ENCODE assay signal across 11 cellular contexts in the genomic region with DNA sequence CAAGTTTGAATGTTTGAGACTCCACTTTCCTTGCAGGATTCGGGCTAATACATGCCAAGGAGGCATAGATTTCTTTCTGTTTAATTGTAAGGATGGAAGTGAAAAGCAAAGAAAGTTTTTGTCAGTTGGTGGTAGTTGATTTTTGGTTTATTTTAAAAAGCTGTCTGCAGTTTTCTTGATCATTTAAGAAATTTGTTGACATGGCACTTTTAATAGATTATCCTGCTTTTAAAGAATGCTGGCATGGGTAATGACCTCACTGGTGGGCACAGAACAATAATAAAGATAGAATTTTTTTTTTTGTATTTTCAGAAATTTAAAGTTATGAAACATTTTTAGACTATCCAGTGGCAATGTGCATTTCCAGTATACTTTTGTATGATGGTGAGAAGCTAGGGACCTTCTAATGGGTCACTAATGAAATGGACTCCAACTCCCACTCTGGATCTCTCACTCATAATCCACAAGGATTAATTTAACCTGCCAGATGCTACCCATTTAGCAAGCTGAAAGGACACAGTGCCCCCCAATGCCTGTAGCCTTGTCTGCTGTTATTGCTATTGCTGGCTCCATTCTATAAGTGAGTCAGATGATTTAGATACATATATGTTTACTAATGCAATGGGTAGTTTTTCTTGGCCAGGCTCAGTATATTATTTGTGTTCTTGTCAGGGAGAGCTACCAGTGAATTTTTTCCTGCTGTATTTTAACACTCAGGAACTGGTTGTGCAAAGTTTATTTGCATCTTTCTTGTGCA.
DNase-seq lines count a peak whose midpoint lies in the region; ATAC-seq and TF ChIP-seq lines count a peak whose summit lies in the region.
"Had no signal": no experiment of that assay in that cellular context is flagged by ENCODE, and none has a peak within 500 bp of the region (broad histone marks: within the 10 kb centered on the region; RNA-seq: fewer than 3 reads in every experiment).

No MANE protein-coding gene starts in this region.

- no peak overlapping the region for H3K23ac ChIP-seq in mesendoderm (ENCODE audit: low read length)

- no peak overlapping the region for H3K4ac ChIP-seq in mesendoderm (ENCODE audit: low read depth, low read length)

- H3K18ac ChIP-seq in mesendoderm (ENCODE audit: low read length), result no peak overlapping the region

- H3K4me1 Mint-ChIP-seq in CD4-positive, alpha-beta memory T cell, result peaks cover 64 to 86% (median 74%) of the 10 kb centered on the region in 4 donors
- H3K4me1 Mint-ChIP-seq in activated CD4-positive, alpha-beta memory T cell treated with anti-CD3 and anti-CD28 coated beads for 36 hours (ENCODE audit: low read depth), result peaks cover 78% of the 10 kb centered on the region

- H3K27me3 ChIP-seq in CD4-positive, alpha-beta memory T cell (ENCODE audit: insufficient read depth, low read length), result no peaks in the 10 kb centered on the region
- H3K27me3 ChIP-seq in mesendoderm (ENCODE audit: insufficient read depth, low read length, poor library complexity), result no peaks in the 10 kb centered on the region
- H3K27me3 ChIP-seq: suprapubic skin had no signal

- in situ Hi-C loops in GM13977 (cut with MboI; ENCODE audit: low pct_unique_long_range_greater_than_20kb, low sequenced_read_pairs, unreplicated experiment), result loop anchor here (10.0 kb wide), 1 partner anchor 89 kb away; no protein-coding TSS in a partner anchor

- CTCF ChIA-PET in CD4-positive, alpha-beta memory T cell (lab: Charles Lee; ENCODE audit: partially characterized antibody), result interaction anchor here (0.9 to 13.5 kb wide), 10 partner anchors 8 to 102 kb away, joined by 3 to 140 read pairs (median 6); no protein-coding TSS in a partner anchor
- CTCF ChIA-PET in activated CD4-positive, alpha-beta memory T cell treated with anti-CD3 and anti-CD28 coated beads for 36 hours (lab: Charles Lee), result interaction anchor here (0.6 to 7.0 kb wide), 14 partner anchors 9 to 459 kb away, joined by 3 to 41 read pairs (median 4); no protein-coding TSS in a partner anchor

- no peaks in the 10 kb centered on the region for H3K36me3 ChIP-seq in CD4-positive, alpha-beta memory T cell (ENCODE audit: insufficient read depth, low read length)
- no peaks in the 10 kb centered on the region for H3K36me3 ChIP-seq in mesendoderm (ENCODE audit: control insufficient read depth, insufficient read depth, low read length)
- H3K36me3 ChIP-seq: suprapubic skin had no signal

- peak overlapping the region in 7 of 8 donors; percentile 2 to 86 (median 69) for H3K4me3 Mint-ChIP-seq in CD4-positive, alpha-beta memory T cell
- H3K4me3 Mint-ChIP-seq in activated CD4-positive, alpha-beta memory T cell treated with anti-CD3 and anti-CD28 coated beads for 36 hours, result peak overlapping the region; percentile 15
- H3K4me3 Mint-ChIP-seq: brain had no signal

- H2AK5ac ChIP-seq in mesendoderm (ENCODE audit: low read length), result no peak overlapping the region

- POLR2A ChIA-PET in CD4-positive, alpha-beta memory T cell (lab: Charles Lee; ENCODE audit: partially characterized antibody), result interaction anchor here (0.7 to 22.9 kb wide), 13 partner anchors 7 to 102 kb away, joined by 3 to 471 read pairs (median 5); no protein-coding TSS in a partner anchor
- POLR2A ChIA-PET in activated CD4-positive, alpha-beta memory T cell treated with anti-CD3 and anti-CD28 coated beads for 36 hours (lab: Charles Lee), result interaction anchor here (1.2 to 7.3 kb wide), 4 partner anchors 8 to 23 kb away, joined by 3 to 108 read pairs (median 11); no protein-coding TSS in a partner anchor

- peak overlapping the region; percentile 74 for H2BK15ac ChIP-seq in mesendoderm (replicated peaks; ENCODE audit: low read depth)

- H3K9me3 ChIP-seq in CD4-positive, alpha-beta memory T cell (ENCODE audit: control insufficient read depth in 1 of 2, low read length in 2 of 2), result no peaks in the 10 kb centered on the region
- H3K9me3 ChIP-seq: suprapubic skin had no signal

- H3K79me2 ChIP-seq in mesendoderm (ENCODE audit: control insufficient read depth, insufficient read depth, low read length), result peaks cover 10% of the 10 kb centered on the region

- H3K9me3 Mint-ChIP-seq in CD4-positive, alpha-beta memory T cell, result no peaks in the 10 kb centered on the region
- H3K9me3 Mint-ChIP-seq in activated CD4-positive, alpha-beta memory T cell treated with anti-CD3 and anti-CD28 coated beads for 36 hours, result no peaks in the 10 kb centered on the region
- H3K9me3 Mint-ChIP-seq: brain had no signal

- H3K36me3 Mint-ChIP-seq in CD4-positive, alpha-beta memory T cell, result peaks cover 20 to 36% of the 10 kb centered on the region in 2 donors
- peaks cover 29% of the 10 kb centered on the region for H3K36me3 Mint-ChIP-seq in activated CD4-positive, alpha-beta memory T cell treated with anti-CD3 and anti-CD28 coated beads for 36 hours
- H3K36me3 Mint-ChIP-seq: brain had no signal

- H3K4me2 ChIP-seq in mesendoderm (ENCODE audit: low read length), result no peak overlapping the region

- peak overlapping the region; percentile 45 to 94 (median 70) for H3K27ac Mint-ChIP-seq in CD4-positive, alpha-beta memory T cell
- H3K27ac Mint-ChIP-seq in activated CD4-positive, alpha-beta memory T cell treated with anti-CD3 and anti-CD28 coated beads for 36 hours, result peak overlapping the region; percentile 66
- H3K27ac Mint-ChIP-seq: brain had no signal

- DNase-seq in CD4-positive, alpha-beta memory T cell, result no peak
- DNase-seq in GM12865 (ENCODE audit: low read depth) (no peak), mesendoderm (no peak), GM13977 (ENCODE audit: low spot score) (no peak)
- DNase-seq in activated CD4-positive, alpha-beta memory T cell treated with anti-CD3 and anti-CD28 coated beads for 36 hours, result no peak
- DNase-seq: NCI-H1436, NCI-H526 treated with DMSO at 0.1 percent for 48 hours had no signal

- no peak overlapping the region for H3K27ac ChIP-seq in CD4-positive, alpha-beta memory T cell (ENCODE audit: low read depth, low read length)
- no peak overlapping the region for H3K27ac ChIP-seq in mesendoderm (ENCODE audit: low read depth, low read length)
- H3K27ac ChIP-seq: suprapubic skin had no signal

- intact Hi-C loops in CD4-positive, alpha-beta memory T cell (cut with micrococcal nuclease), result no loop called here
- intact Hi-C loops in activated CD4-positive, alpha-beta memory T cell treated with anti-CD3 and anti-CD28 coated beads for 36 hours (cut with micrococcal nuclease), result no loop called here

- no peak for TF ChIP-seq CTCF in GM12865 (IDR thresholded peaks at IDR 0.05; ENCODE audit: insufficient read depth, low read depth, low read length, missing control alignments)
- no peak for TF ChIP-seq CTCF in GM13977 (IDR thresholded peaks at IDR 0.05; ENCODE audit: extremely low read depth, insufficient read depth, missing control alignments)

- H3K4me3 ChIP-seq in CD4-positive, alpha-beta memory T cell (ENCODE audit: low read length in 2 of 2), result no peak overlapping the region
- H3K4me3 ChIP-seq in GM12865 (ENCODE audit: low read depth, low read length) (peak overlapping the region; percentile 53), mesendoderm (ENCODE audit: low read length) (no peak overlapping the region)
- H3K4me3 ChIP-seq: suprapubic skin had no signal

- H2BK5ac ChIP-seq in mesendoderm (ENCODE audit: low read length), result no peak overlapping the region

- no peak overlapping the region for H2BK120ac ChIP-seq in mesendoderm (ENCODE audit: low read depth, low read length)

- H4K8ac ChIP-seq in mesendoderm (ENCODE audit: low read depth, low read length), result no peak overlapping the region

- no peaks in the 10 kb centered on the region for H3K79me1 ChIP-seq in mesendoderm (ENCODE audit: low read length)

- H3K4me1 ChIP-seq in CD4-positive, alpha-beta memory T cell (ENCODE audit: insufficient read depth, low read length), result peaks cover 96% of the 10 kb centered on the region
- peaks cover 6% of the 10 kb centered on the region for H3K4me1 ChIP-seq in mesendoderm (ENCODE audit: control insufficient read depth, low read depth, low read length)

- H3K27me3 Mint-ChIP-seq in CD4-positive, alpha-beta memory T cell, result no peaks in the 10 kb centered on the region
- H3K27me3 Mint-ChIP-seq in activated CD4-positive, alpha-beta memory T cell treated with anti-CD3 and anti-CD28 coated beads for 36 hours, result no peaks in the 10 kb centered on the region
- H3K27me3 Mint-ChIP-seq: brain had no signal

- H3K56ac ChIP-seq in mesendoderm (ENCODE audit: low read length), result no peak overlapping the region

- WGBS in mesendoderm (ENCODE audit: extremely low coverage, insufficient coverage, low lambda C conversion rate), result no CpG with 5 or more reads among the region's 1 CpG

- no peak for ATAC-seq in HG03457 (IDR thresholded peaks at IDR 0.05; ENCODE audit: unreplicated experiment)
- no peak for ATAC-seq in HG02970 (IDR thresholded peaks at IDR 0.05; ENCODE audit: low FRiP score, unreplicated experiment)

- no peak overlapping the region for H4K5ac ChIP-seq in mesendoderm (ENCODE audit: low read length)

- no peak overlapping the region for H3K9ac ChIP-seq in mesendoderm (ENCODE audit: low read length)
